10 cellular contexts compared by ENCODE assay signal in genomic region chr6:84615987-84616386, GRCh38.
"Had no signal": no experiment of that assay in that cellular context is flagged by ENCODE, and none has a peak within 500 bp of the region (broad histone marks: within the 10 kb centered on the region; RNA-seq: fewer than 3 reads in every experiment).

No MANE protein-coding gene starts in this region.

- H3K36me3 ChIP-seq: HAP-1 had no signal

- H3K27ac Mint-ChIP-seq: GM23338, H9 had no signal

- H3K9me3 Mint-ChIP-seq: GM23338, H9 had no signal

- H3K4me1 ChIP-seq: HAP-1 had no signal

- H3K27ac ChIP-seq: GM23248 had no signal

- ATAC-seq: GM23338, HCT116 had no signal

- H3K4me2 ChIP-seq: GM23338 had no signal

- FAIRE-seq: H1 had no signal

- H3K4me3 Mint-ChIP-seq: GM23338, H9, HFFc6 had no signal

- H3K9ac ChIP-seq: GM23248 had no signal

- H3K4me3 ChIP-seq: GM23248, GM23338, HAP-1 had no signal

- H2AFZ ChIP-seq: GM23248, GM23338 had no signal

- H3K9me3 ChIP-seq: HAP-1 had no signal

- DNase-seq: GM23248, GOT3, H7, H9, HCEC 1CT, HFFc6 had no signal
